Comparison of ENCODE assay signal across 8 cellular contexts in genomic region chr4:128060620-128061565, GRCh38. TPM values are rescaled to one million over a fixed set of nuclear protein-coding genes. Genes with fewer than 3 reads are reported as not detected.
DNase-seq lines count a peak whose midpoint lies in the region; ATAC-seq, FAIRE-seq and TF ChIP-seq lines count a peak whose summit lies in the region.

Gene LARP1B, plus strand, starts transcription at chr4:128061312. Its CDS starts 13,640 bp downstream, at chr4:128074952.

- intact Hi-C loops in kidney (cut with DNase I): no loop called here

- DNase-seq in AG20443 (ENCODE audit: low spot score) (peak; percentile 99), NCI-H345 treated with DMSO at 0.1 percent for 48 hours (lab: John Stamatoyannopoulos, UW; ENCODE audit: unreplicated experiment) (peak; percentile 46), kidney (peak; percentile 99)
- peak; percentile 89 to 92 for DNase-seq in central memory CD8-positive, alpha-beta T cell (ENCODE audit: low spot score in 2 of 2)
- peak; percentile 83 to 91 for DNase-seq in stimulated activated CD4-positive, alpha-beta T cell treated with anti-CD3 and anti-CD28 coated beads, Interleukin-15, amount 100 ng/mL, for 1 hour (ENCODE audit: low read depth in 1 of 2, low spot score in 1 of 2)

- peak within 1 kb of the TSS; percentile 92 to 93 for H3K27ac ChIP-seq in kidney (ENCODE audit: low read depth in 2 of 2, low read length in 2 of 2)

- H3K36me3 ChIP-seq in kidney (ENCODE audit: control insufficient read depth in 1 of 2, insufficient read depth in 2 of 2, low read length in 2 of 2): no peaks in the 10 kb centered on the region

- H3K27ac Mint-ChIP-seq in central memory CD8-positive, alpha-beta T cell (ENCODE audit: low read depth): peak within 1 kb of the TSS; percentile 74

- peak within 1 kb of the TSS; percentile 80 to 81 for H3K4me3 ChIP-seq in kidney (ENCODE audit: low read length in 2 of 2)

- TF ChIP-seq CTCF in kidney (IDR thresholded peaks at IDR 0.05; ENCODE audit: borderline replicate concordance, extremely low read depth, insufficient read depth): no peak

- no peaks in the 10 kb centered on the region for H3K9me3 ChIP-seq in kidney (ENCODE audit: control insufficient read depth in 1 of 2, low read length in 2 of 2)

- ATAC-seq in GM19035 (IDR thresholded peaks at IDR 0.05; ENCODE audit: unreplicated experiment) (peak; percentile 88), HG03342 (IDR thresholded peaks at IDR 0.05; ENCODE audit: unreplicated experiment) (peak; percentile 90)
- ATAC-seq in activated CD4-positive, CD25-positive, alpha-beta regulatory T cell treated with anti-CD3 and anti-CD28 coated beads, Interleukin-2, amount 50 U/mL, for 24 hours: peak; percentile 91
- ATAC-seq in central memory CD8-positive, alpha-beta T cell (replicated peaks; ENCODE audit: extremely low read depth, poor library complexity, severe bottlenecking): peak; percentile 90

- H3K36me3 Mint-ChIP-seq in central memory CD8-positive, alpha-beta T cell (ENCODE audit: insufficient read depth): peaks cover 5% of the 10 kb centered on the region

- peak within 1 kb of the TSS; percentile 69 to 93 for H3K9ac ChIP-seq in kidney (ENCODE audit: low read length in 2 of 2)

- H3K9me3 Mint-ChIP-seq in central memory CD8-positive, alpha-beta T cell: no peaks in the 10 kb centered on the region

- peak within 1 kb of the TSS; percentile 76 for H3K4me3 Mint-ChIP-seq in central memory CD8-positive, alpha-beta T cell

- H3K27me3 Mint-ChIP-seq in central memory CD8-positive, alpha-beta T cell: no peaks in the 10 kb centered on the region

- FAIRE-seq in kidney (lab: Jason Lieb, UNC): no peak

- H3K4me1 ChIP-seq in kidney (ENCODE audit: control insufficient read depth in 1 of 2, insufficient read depth in 1 of 2, low read depth in 1 of 2, low read length in 2 of 2): peaks cover 0 to 2% of the 10 kb centered on the region in 2 donors

- peaks cover 17% of the 10 kb centered on the region for H3K4me1 Mint-ChIP-seq in central memory CD8-positive, alpha-beta T cell

RNA-seq across cellular contexts. Expression of gene LARP1B, which starts in this region (rescaled TPM):
- total RNA-seq in kidney: 24.9 TPM
- polyA plus RNA-seq in kidney (ENCODE audit: insufficient read depth, low read depth, low replicate concordance): 9.3 TPM

Comparison
In these comparisons a context has a peak if more than half of its experiments do, and no peak if none do; other contexts are left out.
1. Peak in every context shown above with its lines: DNase-seq, ATAC-seq, H3K4me3 ChIP-seq and H3K27ac ChIP-seq.
2. DNase-seq: peak in every context shown above with its lines; median percentile 99 in AG20443; 99 in kidney; 90 in central memory CD8-positive, alpha-beta T cell; 87 in stimulated activated CD4-positive, alpha-beta T cell treated with anti-CD3 and anti-CD28 coated beads, Interleukin-15, amount 100 ng/mL, for 1 hour; 46 in NCI-H345 treated with DMSO at 0.1 percent for 48 hours.